In genomic region chr6:44246663-44247337, GRCh38 we compare ENCODE assay signal across 8 cellular contexts. TPM values are rescaled to one million over a fixed set of nuclear protein-coding genes. Genes with fewer than 3 reads are reported as not detected.
DNase-seq lines count a peak whose midpoint lies in the region; ATAC-seq and TF ChIP-seq lines count a peak whose summit lies in the region.

TSS of gene HSP90AB1 (plus strand) at chr6:44247101. CDS start at chr6:44248630, 1,529 bp downstream.

- peak within 1 kb of the TSS; percentile 100 for H3K9ac ChIP-seq in SK-N-SH

- H3K79me2 ChIP-seq in SK-N-SH (ENCODE audit: insufficient read depth) (peaks cover 50% of the 10 kb centered on the region), osteoblast (ENCODE audit: insufficient read depth, low read length) (peaks cover 48% of the 10 kb centered on the region)

- H3K9me3 ChIP-seq in SK-N-SH (no peaks in the 10 kb centered on the region), osteoblast (ENCODE audit: low read depth, low read length) (no peaks in the 10 kb centered on the region), testis (no peaks in the 10 kb centered on the region)

- CTCF ChIA-PET in SK-N-SH (lab: Yijun Ruan, JAX) = interaction anchor here (0.8 to 8.4 kb wide), 12 partner anchors 9 to 150 kb away, joined by 3 to 115 read pairs (median 10); partner anchors contain the start of genes AARS2, CDC5L, SLC29A1 and SLC35B2

- TF ChIP-seq CTCF in GM10266 (IDR thresholded peaks at IDR 0.05; ENCODE audit: control insufficient read depth, insufficient read depth, low read depth, missing control alignments) (no peak), SK-N-SH (IDR thresholded peaks at IDR 0.05) (no peak), osteoblast (IDR thresholded peaks at IDR 0.05; ENCODE audit: extremely low read depth, low read depth, low read length) (no peak), testis (IDR thresholded peaks at IDR 0.05) (peak in 2 of 3 experiments; percentile 16 to 27)

- H3K4me2 ChIP-seq in SK-N-SH (peak within 1 kb of the TSS; percentile 98), osteoblast (ENCODE audit: insufficient read depth, low read length) (peak within 1 kb of the TSS; percentile 97)

- peak within 1 kb of the TSS; percentile 86 for H3K27ac ChIP-seq in SK-N-SH (ENCODE audit: low read depth in 2 of 2, low read length in 1 of 2)
- H3K27ac ChIP-seq in osteoblast (ENCODE audit: low read depth, low read length) = peak within 1 kb of the TSS; percentile 95
- peak within 1 kb of the TSS; percentile 100 for H3K27ac ChIP-seq in testis

- peaks cover 35% of the 10 kb centered on the region for H3F3A ChIP-seq in SK-N-SH (replicated peaks; ENCODE audit: insufficient read depth)

- H3K27me3 ChIP-seq in SK-N-SH (ENCODE audit: insufficient read depth) = no peaks in the 10 kb centered on the region
- no peaks in the 10 kb centered on the region for H3K27me3 ChIP-seq in osteoblast (ENCODE audit: insufficient read depth, low read length)
- H3K27me3 ChIP-seq in testis = no peaks in the 10 kb centered on the region

- ATAC-seq in HG02610 (IDR thresholded peaks at IDR 0.05; ENCODE audit: unreplicated experiment) = peak; percentile 57
- peak; percentile 72 to 81 for ATAC-seq in activated naive CD4-positive, alpha-beta T cell treated with anti-CD3 and anti-CD28 coated beads, Interleukin-2, amount 50 U/mL, for 72 hours

- TF ChIP-seq RAD21 in SK-N-SH (IDR thresholded peaks at IDR 0.05; ENCODE audit: low read length) = no peak

- POLR2A ChIA-PET in SK-N-SH (lab: Yijun Ruan, JAX) = interaction anchor here (0.6 to 4.1 kb wide), 31 partner anchors 9 to 759 kb away, joined by 3 to 98 read pairs (median 4); partner anchors contain the start of genes AARS2, SLC29A1, SLC35B2 and SPATS1

- intact Hi-C loops in testis (cut with DNase I; ENCODE audit: low total_unique reads) = no loop called here

- 0% methylated on average over 29 of the region's 34 CpGs for WGBS in SK-N-SH (ENCODE audit: low lambda C conversion rate)
- WGBS in testis, 2 donors = 0 to 1% methylated on average over 32 to 33 of the region's 34 CpGs

- H3K27ac Mint-ChIP-seq in activated naive CD4-positive, alpha-beta T cell treated with anti-CD3 and anti-CD28 coated beads, Interleukin-2, amount 50 U/mL, for 72 hours = peak within 1 kb of the TSS; percentile 100

- peaks cover 13 to 24% of the 10 kb centered on the region in 2 experiments; a peak in 3 of 4 replicates for H3K4me1 ChIP-seq in SK-N-SH (ENCODE audit: control insufficient read depth in 1 of 2, insufficient read depth in 2 of 2, low read depth in 1 of 2, low read length in 1 of 2)
- peaks cover 26% of the 10 kb centered on the region for H3K4me1 ChIP-seq in osteoblast (ENCODE audit: insufficient read depth, low read length)
- H3K4me1 ChIP-seq in testis = peaks cover 9% of the 10 kb centered on the region

- H3K36me3 ChIP-seq in SK-N-SH (replicated peaks in 1 of 2; ENCODE audit: control insufficient read depth in 1 of 2, insufficient read depth in 2 of 2, low read length in 1 of 2) (peaks cover 34 to 39% of the 10 kb centered on the region in 2 experiments), osteoblast (ENCODE audit: insufficient read depth, low read length) (peaks cover 33% of the 10 kb centered on the region), testis (ENCODE audit: low read depth, missing control alignments) (no peaks in the 10 kb centered on the region)

- H3K9me2 ChIP-seq in SK-N-SH = no peaks in the 10 kb centered on the region

- peak in 1 of 2 experiments; percentile 50; a peak in 1 of 4 replicates for TF ChIP-seq EP300 in SK-N-SH (IDR thresholded peaks at IDR 0.05; ENCODE audit: borderline replicate concordance in 1 of 2, low read depth in 1 of 2, low read length in 1 of 2)

- H4K20me1 ChIP-seq in SK-N-SH (ENCODE audit: insufficient read depth) (peaks cover 49% of the 10 kb centered on the region), osteoblast (ENCODE audit: insufficient read depth, low read length) (peaks cover 45% of the 10 kb centered on the region)

- H3K9me3 Mint-ChIP-seq in activated naive CD4-positive, alpha-beta T cell treated with anti-CD3 and anti-CD28 coated beads, Interleukin-2, amount 50 U/mL, for 72 hours = no peaks in the 10 kb centered on the region

- peak within 1 kb of the TSS; percentile 65 to 99 for H3K4me3 ChIP-seq in SK-N-SH (ENCODE audit: low read depth in 2 of 2, low read length in 1 of 2)
- peak within 1 kb of the TSS; percentile 99 for H3K4me3 ChIP-seq in osteoblast (ENCODE audit: insufficient read depth, low read length)
- H3K4me3 ChIP-seq in testis = peak within 1 kb of the TSS; percentile 100

- H3K36me3 Mint-ChIP-seq in activated naive CD4-positive, alpha-beta T cell treated with anti-CD3 and anti-CD28 coated beads, Interleukin-2, amount 50 U/mL, for 72 hours = peaks cover 52 to 58% of the 10 kb centered on the region in 2 donors

- DNase-seq in GM10266 (ENCODE audit: extremely low spot score) = peak; percentile 96
- DNase-seq in NCI-H1092 (lab: John Stamatoyannopoulos, UW) = peak; percentile 99
- DNase-seq in SK-N-SH = peak; percentile 94
- DNase-seq in activated naive CD4-positive, alpha-beta T cell treated with anti-CD3 and anti-CD28 coated beads, Interleukin-2, amount 50 U/mL, for 72 hours (ENCODE audit: low spot score in 2 of 2) = peak; percentile 93 to 98
- DNase-seq in glomerular visceral epithelial cell (ENCODE audit: extremely low spot score) = peak; percentile 99
- DNase-seq in osteoblast (ENCODE audit: insufficient read length, low spot score, missing footprints) = peak; percentile 97
- DNase-seq in testis = peak; percentile 98

- peak; percentile 75 for TF ChIP-seq POLR2A in testis (IDR thresholded peaks at IDR 0.05)

- H2AFZ ChIP-seq in SK-N-SH (ENCODE audit: low read depth) (peak within 1 kb of the TSS; percentile 90), osteoblast (ENCODE audit: low read length) (peak within 1 kb of the TSS; percentile 95)

TF ChIP-seq in SK-N-SH, 30 proteins besides CTCF, POLR2A, EP300 and RAD21 (continues in another document):
- TF ChIP-seq POLR2AphosphoS5 (IDR thresholded peaks at IDR 0.05; ENCODE audit: low read depth, low read length) (peak; percentile 100), SMC3 (IDR thresholded peaks at IDR 0.05; ENCODE audit: low read depth, low read length) (no peak), RFX5 (IDR thresholded peaks at IDR 0.05; ENCODE audit: low read length) (peak; percentile 23; the same call in 1 of the 2 replicates), YY1 (IDR thresholded peaks at IDR 0.05; ENCODE audit: low read depth) (no peak), NFIC (IDR thresholded peaks at IDR 0.05; ENCODE audit: borderline replicate concordance) (no peak), ZBTB33 (IDR thresholded peaks at IDR 0.05; ENCODE audit: borderline replicate concordance, low read depth) (peak; percentile 34; the same call in 1 of the 2 replicates), GATA2 (CRISPR knock-in tag; IDR thresholded peaks at IDR 0.05) (no peak), TAF1 (IDR thresholded peaks at IDR 0.05; ENCODE audit: borderline replicate concordance, low read depth, low read length) (peak; percentile 99), MEF2A (IDR thresholded peaks at IDR 0.05; ENCODE audit: borderline replicate concordance, low read depth) (peak; percentile 65; the same call in 1 of the 2 replicates), MAX (IDR thresholded peaks at IDR 0.05; ENCODE audit: low read depth) (peak; percentile 88; the same call in 1 of the 2 replicates), FOXM1 (IDR thresholded peaks at IDR 0.05; ENCODE audit: low read depth) (no peak), FOXJ3 (CRISPR knock-in tag; IDR thresholded peaks at IDR 0.05) (no peak)
- TF ChIP-seq, protein P1, sequence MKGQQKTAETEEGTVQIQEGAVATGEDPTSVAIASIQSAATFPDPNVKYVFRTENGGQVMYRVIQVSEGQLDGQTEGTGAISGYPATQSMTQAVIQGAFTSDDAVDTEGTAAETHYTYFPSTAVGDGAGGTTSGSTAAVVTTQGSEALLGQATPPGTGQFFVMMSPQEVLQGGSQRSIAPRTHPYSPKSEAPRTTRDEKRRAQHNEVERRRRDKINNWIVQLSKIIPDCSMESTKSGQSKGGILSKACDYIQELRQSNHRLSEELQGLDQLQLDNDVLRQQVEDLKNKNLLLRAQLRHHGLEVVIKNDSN (IDR thresholded peaks at IDR 0.05; ENCODE audit: borderline replicate concordance, low read depth) = no peak; the same call in 1 of the 2 replicates
- TF ChIP-seq, protein P2, sequence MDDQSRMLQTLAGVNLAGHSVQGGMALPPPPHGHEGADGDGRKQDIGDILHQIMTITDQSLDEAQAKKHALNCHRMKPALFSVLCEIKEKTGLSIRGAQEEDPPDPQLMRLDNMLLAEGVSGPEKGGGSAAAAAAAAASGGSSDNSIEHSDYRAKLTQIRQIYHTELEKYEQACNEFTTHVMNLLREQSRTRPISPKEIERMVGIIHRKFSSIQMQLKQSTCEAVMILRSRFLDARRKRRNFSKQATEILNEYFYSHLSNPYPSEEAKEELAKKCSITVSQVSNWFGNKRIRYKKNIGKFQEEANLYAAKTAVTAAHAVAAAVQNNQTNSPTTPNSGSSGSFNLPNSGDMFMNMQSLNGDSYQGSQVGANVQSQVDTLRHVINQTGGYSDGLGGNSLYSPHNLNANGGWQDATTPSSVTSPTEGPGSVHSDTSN (IDR thresholded peaks at IDR 0.05) = peak; percentile 90

RNA-seq across cellular contexts. Expression of gene HSP90AB1, which starts in this region (rescaled TPM):
- polyA plus RNA-seq in SK-N-SH (2012; rRNA removed) = 843 and 1,069 TPM in 2 replicates
- 915 and 1,057 TPM in 2 replicates for polyA plus RNA-seq in SK-N-SH (2012; cell fraction: cytosol; rRNA removed)
- 744 and 797 TPM in 2 replicates for polyA plus RNA-seq in SK-N-SH (2012; cell fraction: nucleus; rRNA removed)
- 1,000 to 10,000 TPM; 1,343 to 1,701 TPM for total RNA-seq in activated naive CD4-positive, alpha-beta T cell treated with anti-CD3 and anti-CD28 coated beads, Interleukin-2, amount 50 U/mL, for 72 hours
- total RNA-seq in osteoblast = 676 and 702 TPM in 2 replicates
- total RNA-seq in testis = 100 to 1,000 TPM; 480 to 610 TPM
- 602 TPM for polyA plus RNA-seq in testis (ENCODE audit: insufficient read depth, low read depth, low replicate concordance)

Comparison
In these comparisons a context has a peak if more than half of its experiments do, and no peak if none do; other contexts are left out.
1. Peak in every context shown above with its lines: DNase-seq, ATAC-seq, H3K4me3 ChIP-seq and H3K27ac ChIP-seq.
2. CTCF ChIP-seq: peak in testis (2 of 3); none in GM10266 (single experiment), SK-N-SH (single experiment) and osteoblast (single experiment).